In the genomic region with DNA sequence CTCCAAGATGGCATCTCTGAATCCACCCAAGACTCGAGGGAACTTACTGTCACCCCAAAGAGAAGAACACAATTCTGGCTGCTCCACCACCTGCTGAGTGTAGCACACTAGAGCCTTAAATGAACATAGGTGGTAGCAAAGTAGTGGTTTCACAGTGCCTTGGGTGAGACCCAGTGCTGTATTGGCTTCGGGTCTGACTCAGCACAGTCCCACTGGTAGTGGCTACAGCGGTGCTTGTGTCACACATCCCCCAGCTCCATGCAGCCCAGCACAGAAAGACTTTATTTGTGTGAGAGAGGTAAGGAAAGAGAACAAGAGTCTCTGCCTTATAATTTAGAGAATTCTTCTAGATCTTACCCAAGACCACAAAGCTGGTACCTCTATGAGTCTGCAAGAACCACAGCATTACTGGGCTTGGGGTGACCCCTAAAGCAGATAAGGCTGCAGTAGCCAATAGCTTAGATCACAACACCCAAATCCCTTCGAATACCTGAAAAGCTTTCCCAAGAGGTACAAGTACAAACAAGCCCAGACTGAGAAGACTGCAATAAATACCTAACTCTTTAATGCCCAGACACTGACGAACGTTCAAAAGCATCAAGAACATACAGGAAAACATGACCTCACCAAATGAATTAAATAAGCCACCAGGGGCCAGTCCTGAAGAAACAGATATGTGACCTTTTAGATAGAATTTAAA, we compare ENCODE assay signal across 17 cellular contexts.
DNase-seq lines count a peak whose midpoint lies in the region; ATAC-seq and TF ChIP-seq lines count a peak whose summit lies in the region.
"Had no signal": no experiment of that assay in that cellular context is flagged by ENCODE, and none has a peak within 500 bp of the region (broad histone marks: within the 10 kb centered on the region; RNA-seq: fewer than 3 reads in every experiment).

No MANE protein-coding gene starts in this region.

- intact Hi-C loops in activated T-helper 1 cell treated with anti-CD3 and anti-CD28 coated beads, Interleukin-12 subunit alpha, Interleukin-12 subunit beta, Interleukin-2, Interleukin-4 antibody, amounts not matched to agents 30 ng/mL and 10 ng/mL and 1 ng/mL, durations not matched to agents 14 hours and 24 hours and 36 hours (cut with micrococcal nuclease): no loop called here
- intact Hi-C loops in thyroid gland (cut with DNase I): no loop called here

- ATAC-seq in HG03442 (IDR thresholded peaks at IDR 0.05; ENCODE audit: unreplicated experiment): peak; percentile 43
- ATAC-seq: HepG2 had no signal

- no peak for DNase-seq in RWPE1 (ENCODE audit: low spot score)
- DNase-seq in epithelial cell of esophagus (ENCODE audit: low read depth): peak; percentile 95
- DNase-seq in osteoblast (ENCODE audit: insufficient read length, low spot score, missing footprints): no peak
- no peak for DNase-seq in activated T-helper 1 cell treated with anti-CD3 and anti-CD28 coated beads, Interleukin-12 subunit alpha, Interleukin-12 subunit beta, Interleukin-2, Interleukin-4 antibody, amounts not matched to agents 30 ng/mL and 10 ng/mL and 1 ng/mL, durations not matched to agents 14 hours and 24 hours and 36 hours (ENCODE audit: low spot score)
- DNase-seq in hypothalamus (lab: John Stamatoyannopoulos, UW): no peak
- DNase-seq in thyroid gland: no peak
- no peak for DNase-seq in ecto neural progenitor cell (ENCODE audit: low spot score)
- DNase-seq: BE2C; CD4-positive, alpha-beta memory T cell; DMS79 treated with DMSO at 0.1 percent for 48 hours; GOT3; Karpas-422; NCI-H1417; NCI-H1930; NCI-H510A treated with DMSO at 0.1 percent for 48 hours had no signal

- H3K27ac ChIP-seq in RWPE1 (peak overlapping the region; percentile 51; the same call in 1 of the 2 replicates), osteoblast (ENCODE audit: low read depth, low read length) (no peak overlapping the region), thyroid gland (no peak overlapping the region)

- no peak overlapping the region for H3K4me3 Mint-ChIP-seq in activated T-helper 1 cell treated with anti-CD3 and anti-CD28 coated beads, Interleukin-12 subunit alpha, Interleukin-12 subunit beta, Interleukin-2, Interleukin-4 antibody, amounts not matched to agents 30 ng/mL and 10 ng/mL and 1 ng/mL, durations not matched to agents 14 hours and 24 hours and 36 hours
- H3K4me3 Mint-ChIP-seq: CD4-positive, alpha-beta memory T cell had no signal

- H3K9me3 ChIP-seq in osteoblast (ENCODE audit: low read depth, low read length) (no peaks in the 10 kb centered on the region), thyroid gland (no peaks in the 10 kb centered on the region)
- H3K9me3 ChIP-seq: BE2C had no signal

- no peak overlapping the region for H3K4me2 ChIP-seq in osteoblast (ENCODE audit: insufficient read depth, low read length)

- H3K27me3 Mint-ChIP-seq in activated T-helper 1 cell treated with anti-CD3 and anti-CD28 coated beads, Interleukin-12 subunit alpha, Interleukin-12 subunit beta, Interleukin-2, Interleukin-4 antibody, amounts not matched to agents 30 ng/mL and 10 ng/mL and 1 ng/mL, durations not matched to agents 14 hours and 24 hours and 36 hours (ENCODE audit: insufficient read depth): peaks cover 10% of the 10 kb centered on the region

- TF ChIP-seq POLR2A in thyroid gland (IDR thresholded peaks at IDR 0.05): no peak

- H4K20me1 ChIP-seq in osteoblast (ENCODE audit: insufficient read depth, low read length): no peaks in the 10 kb centered on the region

- CTCF ChIA-PET in RWPE1 (lab: Yijun Ruan, JAX): no interaction called here

- H3K4me1 ChIP-seq in osteoblast (ENCODE audit: insufficient read depth, low read length) (peaks cover 17% of the 10 kb centered on the region), thyroid gland (no peaks in the 10 kb centered on the region)
- H3K4me1 ChIP-seq: BE2C had no signal

- H3K4me1 Mint-ChIP-seq in activated T-helper 1 cell treated with anti-CD3 and anti-CD28 coated beads, Interleukin-12 subunit alpha, Interleukin-12 subunit beta, Interleukin-2, Interleukin-4 antibody, amounts not matched to agents 30 ng/mL and 10 ng/mL and 1 ng/mL, durations not matched to agents 14 hours and 24 hours and 36 hours (ENCODE audit: low read depth): no peaks in the 10 kb centered on the region
- H3K4me1 Mint-ChIP-seq: CD4-positive, alpha-beta memory T cell had no signal

- H3K27ac Mint-ChIP-seq in activated T-helper 1 cell treated with anti-CD3 and anti-CD28 coated beads, Interleukin-12 subunit alpha, Interleukin-12 subunit beta, Interleukin-2, Interleukin-4 antibody, amounts not matched to agents 30 ng/mL and 10 ng/mL and 1 ng/mL, durations not matched to agents 14 hours and 24 hours and 36 hours: no peak overlapping the region
- H3K27ac Mint-ChIP-seq: CD4-positive, alpha-beta memory T cell had no signal

- WGBS in thyroid gland, 2 donors: 56 to 63% methylated on average over 6 of the region's 6 CpGs

- H3K4me3 ChIP-seq in epithelial cell of esophagus (ENCODE audit: low read length) (no peak overlapping the region), osteoblast (ENCODE audit: insufficient read depth, low read length) (no peak overlapping the region), thyroid gland (replicated peaks in 1 of 3) (no peak overlapping the region)

- TF ChIP-seq CTCF in RWPE1 (conservative IDR thresholded peaks at IDR 0.05; ENCODE audit: low read depth) (no peak), epithelial cell of esophagus (IDR thresholded peaks at IDR 0.05; ENCODE audit: insufficient read depth, low read depth, low read length, missing control alignments) (no peak), osteoblast (IDR thresholded peaks at IDR 0.05; ENCODE audit: extremely low read depth, low read depth, low read length) (no peak), thyroid gland (IDR thresholded peaks at IDR 0.05) (no peak)

- H3K79me2 ChIP-seq in osteoblast (ENCODE audit: insufficient read depth, low read length): no peaks in the 10 kb centered on the region

- peak overlapping the region; percentile 10 for H2AFZ ChIP-seq in osteoblast (ENCODE audit: low read length)

- H3K36me3 ChIP-seq in osteoblast (ENCODE audit: insufficient read depth, low read length) (no peaks in the 10 kb centered on the region), thyroid gland (no peaks in the 10 kb centered on the region)
- H3K36me3 ChIP-seq: BE2C had no signal

- H3K27me3 ChIP-seq in osteoblast (ENCODE audit: insufficient read depth, low read length) (no peaks in the 10 kb centered on the region), thyroid gland (no peaks in the 10 kb centered on the region)
- H3K27me3 ChIP-seq: BE2C had no signal

- H3K36me3 Mint-ChIP-seq in activated T-helper 1 cell treated with anti-CD3 and anti-CD28 coated beads, Interleukin-12 subunit alpha, Interleukin-12 subunit beta, Interleukin-2, Interleukin-4 antibody, amounts not matched to agents 30 ng/mL and 10 ng/mL and 1 ng/mL, durations not matched to agents 14 hours and 24 hours and 36 hours (ENCODE audit: low read depth): no peaks in the 10 kb centered on the region
- H3K36me3 Mint-ChIP-seq: CD4-positive, alpha-beta memory T cell had no signal

- H3K9me3 Mint-ChIP-seq in activated T-helper 1 cell treated with anti-CD3 and anti-CD28 coated beads, Interleukin-12 subunit alpha, Interleukin-12 subunit beta, Interleukin-2, Interleukin-4 antibody, amounts not matched to agents 30 ng/mL and 10 ng/mL and 1 ng/mL, durations not matched to agents 14 hours and 24 hours and 36 hours: peaks cover 14% of the 10 kb centered on the region

- POLR2A ChIA-PET in RWPE1 (lab: Yijun Ruan, JAX; ENCODE audit: low non-redundant PET): no interaction called here
